11 cellular contexts compared by ENCODE assay signal in the genomic region with DNA sequence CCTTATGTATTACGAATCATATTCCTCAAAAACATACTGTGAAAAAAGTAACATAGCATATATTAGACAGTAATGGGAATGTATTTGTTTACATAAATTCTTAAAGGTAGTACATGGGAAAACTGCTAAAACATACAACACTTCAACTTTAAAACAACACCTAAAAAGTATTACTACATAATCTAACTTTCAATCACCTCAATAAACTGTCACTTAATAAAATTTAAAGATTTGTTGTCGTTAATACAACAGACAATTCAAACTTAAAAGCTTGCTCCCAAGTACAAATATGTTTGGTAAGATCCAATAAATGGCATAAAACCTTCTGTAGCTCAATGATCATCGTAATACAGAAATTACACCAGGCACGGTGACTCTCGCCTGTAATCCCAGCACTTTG. TPM values are rescaled to one million over a fixed set of nuclear protein-coding genes. Genes with fewer than 3 reads are reported as not detected.
DNase-seq lines count a peak whose midpoint lies in the region; ATAC-seq, FAIRE-seq and TF ChIP-seq lines count a peak whose summit lies in the region.
"Had no signal": no experiment of that assay in that cellular context is flagged by ENCODE, and none has a peak within 500 bp of the region (broad histone marks: within the 10 kb centered on the region; RNA-seq: fewer than 3 reads in every experiment).

No MANE protein-coding gene starts in this region.

- H3K27me3 ChIP-seq in Panc1 (ENCODE audit: control insufficient read depth, insufficient read depth, low read length) = no peaks in the 10 kb centered on the region
- H3K27me3 ChIP-seq in endothelial cell of umbilical vein (ENCODE audit: control insufficient read depth in 2 of 2, insufficient read depth in 2 of 2, low read length in 2 of 2) = no peaks in the 10 kb centered on the region

- intact Hi-C loops in Panc1 (cut with micrococcal nuclease; ENCODE audit: unreplicated experiment) (no loop called here), endothelial cell of umbilical vein (cut with micrococcal nuclease) (loop anchor here (10.0 kb wide), 1 partner anchor 681 kb away; no protein-coding TSS in a partner anchor)

- H3K4me1 ChIP-seq in Panc1 (ENCODE audit: control insufficient read depth, insufficient read depth, low read length) = peaks cover 12% of the 10 kb centered on the region; the same call in 1 of the 2 replicates
- H3K4me1 ChIP-seq in endothelial cell of umbilical vein (ENCODE audit: control insufficient read depth, extremely low read depth, insufficient read depth, low read length) = peaks cover 14% of the 10 kb centered on the region

- peaks cover 56% of the 10 kb centered on the region for H3K4me1 Mint-ChIP-seq in activated T-cell treated with anti-CD3 and anti-CD28 coated beads, Interleukin-2, amount 50 U/mL, for 4 hours (ENCODE audit: low read depth)
- peaks cover 48% of the 10 kb centered on the region for H3K4me1 Mint-ChIP-seq in stimulated activated effector memory CD8-positive, alpha-beta T cell treated with anti-CD3 and anti-CD28 coated beads, Interleukin-12 subunit alpha, Interleukin-12 subunit beta, amount 100 ng/mL, for 72 hours

- H3K27ac ChIP-seq in Panc1 (ENCODE audit: low read length) (peak overlapping the region; percentile 14; the same call in 1 of the 2 replicates), endothelial cell of umbilical vein (ENCODE audit: insufficient read depth, low read depth, low read length) (no peak overlapping the region)

- POLR2A ChIA-PET in Panc1 (lab: Charles Lee) (interaction anchor here (0.6 kb wide), 1 partner anchor 49 kb away, joined by 3 read pairs; no protein-coding TSS in a partner anchor), endothelial cell of umbilical vein (lab: Charles Lee) (no interaction called here)

- no peaks in the 10 kb centered on the region for H3K9me1 ChIP-seq in endothelial cell of umbilical vein (replicated peaks; ENCODE audit: control insufficient read depth, extremely low read depth, insufficient read depth, low read length)

- DNase-seq in activated T-cell treated with anti-CD3 and anti-CD28 coated beads, Interleukin-2, amount 50 U/mL, for 4 hours = no peak
- no peak for DNase-seq in activated T-cell treated with anti-CD3 and anti-CD28 coated beads, Interleukin-2, amount 50 U/mL, for 1 hour
- DNase-seq in Panc1 (ENCODE audit: low read depth, low spot score) = no peak
- no peak for DNase-seq in endothelial cell of umbilical vein (ENCODE audit: low read depth, low spot score)
- DNase-seq in stimulated activated effector memory CD8-positive, alpha-beta T cell treated with anti-CD3 and anti-CD28 coated beads, Interleukin-12 subunit alpha, Interleukin-12 subunit beta, amount 100 ng/mL, for 72 hours (ENCODE audit: low spot score in 2 of 2) = no peak
- DNase-seq in HPDE6-E6E7 (ENCODE audit: extremely low spot score) = no peak
- no peak for DNase-seq in NCI-H1417 (lab: John Stamatoyannopoulos, UW)
- DNase-seq in stimulated activated CD4-positive, alpha-beta T cell treated with anti-CD3 and anti-CD28 coated beads, Interleukin-4, amount 100 ng/mL, for 1 hour = no peak
- DNase-seq: NCI-H446 treated with DMSO at 0.1 percent for 48 hours had no signal

- H3K9me3 ChIP-seq in Panc1 (ENCODE audit: control insufficient read depth, insufficient read depth, low read depth, low read length) (no peaks in the 10 kb centered on the region), endothelial cell of umbilical vein (replicated peaks; ENCODE audit: control insufficient read depth, insufficient read depth, low read length) (no peaks in the 10 kb centered on the region)

- TF ChIP-seq POLR2A in endothelial cell of umbilical vein (IDR thresholded peaks at IDR 0.05; ENCODE audit: low read depth, low read length) = no peak

- in situ Hi-C loops in Panc1 (cut with HindIII; ENCODE audit: low pct_unique_long_range_greater_than_20kb, low sequenced_read_pairs) = no loop called here

- TF ChIP-seq CTCF in Panc1 (IDR thresholded peaks at IDR 0.05) (no peak), endothelial cell of umbilical vein (IDR thresholded peaks at IDR 0.05; ENCODE audit: extremely low read depth in 1 of 2, insufficient read depth in 1 of 2, low read depth in 1 of 2, low read length in 2 of 2) (no peak)

- BruUV-seq in Panc1 (replicated peaks; lab: Mats Ljungman, UMichigan) = no TSS peak
- no TSS peak for BruUV-seq in endothelial cell of umbilical vein (replicated peaks; lab: Mats Ljungman, UMichigan)

- CTCF ChIA-PET in Panc1 (lab: Charles Lee) = no interaction called here
- CTCF ChIA-PET in endothelial cell of umbilical vein (lab: Charles Lee) = interaction anchor here (1.4 to 1.9 kb wide), 2 partner anchors 66 to 91 kb away, joined by 3 to 7 read pairs; no protein-coding TSS in a partner anchor

- H3K36me3 ChIP-seq in Panc1 (ENCODE audit: control insufficient read depth, insufficient read depth, low read length) = peaks cover 13% of the 10 kb centered on the region
- H3K36me3 ChIP-seq in endothelial cell of umbilical vein (ENCODE audit: control insufficient read depth in 2 of 2, extremely low read depth in 1 of 2, insufficient read depth in 2 of 2, low read length in 2 of 2) = peaks cover 0 to 2% of the 10 kb centered on the region in 2 experiments

- H4K20me1 ChIP-seq in endothelial cell of umbilical vein (replicated peaks; ENCODE audit: control insufficient read depth, extremely low read depth, insufficient read depth, low read length) = peaks cover 19% of the 10 kb centered on the region

- peak overlapping the region; percentile 48 for H3K27ac Mint-ChIP-seq in stimulated activated effector memory CD8-positive, alpha-beta T cell treated with anti-CD3 and anti-CD28 coated beads, Interleukin-12 subunit alpha, Interleukin-12 subunit beta, amount 100 ng/mL, for 72 hours

- peak overlapping the region; percentile 97 for H3K4me2 ChIP-seq in endothelial cell of umbilical vein (ENCODE audit: insufficient read depth, low read length)

- no peak overlapping the region for H3K9ac ChIP-seq in endothelial cell of umbilical vein (replicated peaks; ENCODE audit: extremely low read depth, insufficient read depth, low read length)

- H2AFZ ChIP-seq in endothelial cell of umbilical vein (ENCODE audit: low read depth, low read length) = no peak overlapping the region

- H3K9me3 Mint-ChIP-seq in activated T-cell treated with anti-CD3 and anti-CD28 coated beads, Interleukin-2, amount 50 U/mL, for 4 hours = no peaks in the 10 kb centered on the region
- no peaks in the 10 kb centered on the region for H3K9me3 Mint-ChIP-seq in stimulated activated effector memory CD8-positive, alpha-beta T cell treated with anti-CD3 and anti-CD28 coated beads, Interleukin-12 subunit alpha, Interleukin-12 subunit beta, amount 100 ng/mL, for 72 hours

- H3K4me3 Mint-ChIP-seq in activated T-cell treated with anti-CD3 and anti-CD28 coated beads, Interleukin-2, amount 50 U/mL, for 4 hours = peak overlapping the region; percentile 100
- no peak overlapping the region for H3K4me3 Mint-ChIP-seq in stimulated activated effector memory CD8-positive, alpha-beta T cell treated with anti-CD3 and anti-CD28 coated beads, Interleukin-12 subunit alpha, Interleukin-12 subunit beta, amount 100 ng/mL, for 72 hours

- dilution Hi-C loops in endothelial cell of umbilical vein (cut with MboI; ENCODE audit: extremely low pct_ligation_motif_present, low sequenced_read_pairs) = no loop called here

- FAIRE-seq in endothelial cell of umbilical vein (lab: Jason Lieb, UNC) = no peak
- FAIRE-seq: colon, urothelium cell line had no signal

- H3K27me3 Mint-ChIP-seq in activated T-cell treated with anti-CD3 and anti-CD28 coated beads, Interleukin-2, amount 50 U/mL, for 4 hours (ENCODE audit: low read depth) = no peaks in the 10 kb centered on the region

- no peak for ATAC-seq in activated T-cell treated with anti-CD3 and anti-CD28 coated beads, Interleukin-2, amount 50 U/mL, for 4 hours
- ATAC-seq in Panc1 = no peak
- ATAC-seq in stimulated activated effector memory CD8-positive, alpha-beta T cell treated with anti-CD3 and anti-CD28 coated beads, Interleukin-12 subunit alpha, Interleukin-12 subunit beta, amount 100 ng/mL, for 72 hours = no peak

- peaks cover 33% of the 10 kb centered on the region for H3K36me3 Mint-ChIP-seq in activated T-cell treated with anti-CD3 and anti-CD28 coated beads, Interleukin-2, amount 50 U/mL, for 4 hours (ENCODE audit: insufficient read depth)
- H3K36me3 Mint-ChIP-seq in stimulated activated effector memory CD8-positive, alpha-beta T cell treated with anti-CD3 and anti-CD28 coated beads, Interleukin-12 subunit alpha, Interleukin-12 subunit beta, amount 100 ng/mL, for 72 hours = peaks cover 78% of the 10 kb centered on the region

- H3K4me3 ChIP-seq in Panc1 (ENCODE audit: low read depth in 2 of 2, low read length in 2 of 2) (no peak overlapping the region), endothelial cell of umbilical vein (replicated peaks in 1 of 3; ENCODE audit: insufficient read depth in 1 of 3, low read depth in 1 of 3, low read length in 3 of 3) (no peak overlapping the region)

- H3K79me2 ChIP-seq in endothelial cell of umbilical vein (ENCODE audit: control insufficient read depth, insufficient read depth, low read length) = peaks cover 83% of the 10 kb centered on the region

RNA-seq across cellular contexts. Expression of a gene that starts 3.7 kb away (rescaled TPM):
- 10 to 100 TPM; 26.9 to 41.5 (median 36.4) TPM for total RNA-seq in activated T-cell treated with anti-CD3 and anti-CD28 coated beads, Interleukin-2, amount 50 U/mL, for 4 hours
- 37.5 TPM for total RNA-seq in Panc1 (2021; ENCODE audit: unreplicated experiment)
- polyA plus RNA-seq in Panc1 (2012; ENCODE audit: insufficient read length) = 17.7 TPM
- 33.5 and 40.7 TPM in 2 replicates for total RNA-seq in endothelial cell of umbilical vein
- polyA plus RNA-seq in endothelial cell of umbilical vein = 4.0 and 6.7 TPM in 2 replicates
- 5.3 and 5.9 TPM in 2 replicates for polyA plus RNA-seq in endothelial cell of umbilical vein (2011; cell fraction: cytosol; rRNA removed)
- 35.6 and 51.2 TPM in 2 replicates for polyA plus RNA-seq in endothelial cell of umbilical vein (2011; cell fraction: nucleus; rRNA removed)
- 16.6 and 20.1 TPM in 2 replicates for polyA plus RNA-seq in endothelial cell of umbilical vein (2012)
- polyA minus RNA-seq in endothelial cell of umbilical vein = 35.7 and 40.4 TPM in 2 replicates
- 6.6 TPM for polyA minus RNA-seq in endothelial cell of umbilical vein (2011; cell fraction: cytosol; rRNA and poly(A)+ RNA removed)
- polyA minus RNA-seq in endothelial cell of umbilical vein (2011; cell fraction: nucleus; rRNA and poly(A)+ RNA removed) = 78.5 and 89.4 TPM in 2 replicates

RNA-seq across cellular contexts. Expression of a gene that starts 4.1 kb away (rescaled TPM):
- total RNA-seq in activated T-cell treated with anti-CD3 and anti-CD28 coated beads, Interleukin-2, amount 50 U/mL, for 4 hours = 10 to 100 TPM; 20.9 to 21.9 (median 21.5) TPM
- total RNA-seq in Panc1 (2021; ENCODE audit: unreplicated experiment) = 60.6 TPM
- 35.4 TPM for polyA plus RNA-seq in Panc1 (2012; ENCODE audit: insufficient read length)
- total RNA-seq in endothelial cell of umbilical vein = 24.8 and 29.5 TPM in 2 replicates
- polyA plus RNA-seq in endothelial cell of umbilical vein = 9.1 and 10.7 TPM in 2 replicates
- polyA plus RNA-seq in endothelial cell of umbilical vein (2011; cell fraction: cytosol; rRNA removed) = 14.6 and 16.7 TPM in 2 replicates
- 7.6 and 8.0 TPM in 2 replicates for polyA plus RNA-seq in endothelial cell of umbilical vein (2011; cell fraction: nucleus; rRNA removed)
- 17.2 and 19.6 TPM in 2 replicates for polyA plus RNA-seq in endothelial cell of umbilical vein (2012)
- 11.3 and 20.9 TPM in 2 replicates for polyA minus RNA-seq in endothelial cell of umbilical vein
- polyA minus RNA-seq in endothelial cell of umbilical vein (2011; cell fraction: cytosol; rRNA and poly(A)+ RNA removed) = 13.8 TPM
- 2.3 and 8.5 TPM in 2 replicates for polyA minus RNA-seq in endothelial cell of umbilical vein (2011; cell fraction: nucleus; rRNA and poly(A)+ RNA removed)

RNA-seq across cellular contexts. Expression of a gene that starts 42.9 kb away (rescaled TPM):
- total RNA-seq in activated T-cell treated with anti-CD3 and anti-CD28 coated beads, Interleukin-2, amount 50 U/mL, for 4 hours = 10 to 100 TPM; 20.4 to 24.7 (median 23.9) TPM
- 72.0 TPM for total RNA-seq in Panc1 (2021; ENCODE audit: unreplicated experiment)
- 56.0 TPM for polyA plus RNA-seq in Panc1 (2012; ENCODE audit: insufficient read length)
- 28.6 and 32.6 TPM in 2 replicates for total RNA-seq in endothelial cell of umbilical vein
- polyA plus RNA-seq in endothelial cell of umbilical vein = 10.0 and 13.7 TPM in 2 replicates
- 18.4 and 19.6 TPM in 2 replicates for polyA plus RNA-seq in endothelial cell of umbilical vein (2011; cell fraction: cytosol; rRNA removed)
- polyA plus RNA-seq in endothelial cell of umbilical vein (2011; cell fraction: nucleus; rRNA removed) = 44.1 and 45.9 TPM in 2 replicates
- polyA plus RNA-seq in endothelial cell of umbilical vein (2012) = 34.8 and 35.9 TPM in 2 replicates
- 16.7 and 23.0 TPM in 2 replicates for polyA minus RNA-seq in endothelial cell of umbilical vein
- polyA minus RNA-seq in endothelial cell of umbilical vein (2011; cell fraction: cytosol; rRNA and poly(A)+ RNA removed) = 9.3 TPM
- polyA minus RNA-seq in endothelial cell of umbilical vein (2011; cell fraction: nucleus; rRNA and poly(A)+ RNA removed) = 26.7 and 28.8 TPM in 2 replicates
